In genomic region chr3:147328711-147329110, GRCh38 we compare ENCODE assay signal across 27 cellular contexts.
"Had no signal": no experiment of that assay in that cellular context is flagged by ENCODE, and none has a peak within 500 bp of the region (broad histone marks: within the 10 kb centered on the region; RNA-seq: fewer than 3 reads in every experiment).

No MANE protein-coding gene starts in this region.

- H3K27ac ChIP-seq: ascending aorta, breast epithelium, cardiac muscle cell, colonic mucosa had no signal

- H3K4me3 ChIP-seq: ascending aorta, breast epithelium, cardiac muscle cell, colonic mucosa had no signal

- ATAC-seq: activated CD4-positive, alpha-beta T cell treated with anti-CD3 and anti-CD28 coated beads for 36 hours; activated CD8-positive, alpha-beta memory T cell treated with anti-CD3 and anti-CD28 coated beads, Interleukin-2, amount 10 ng/mL, durations not matched to agents 7 days and 5 days; activated CD8-positive, alpha-beta T cell treated with anti-CD3 and anti-CD28 coated beads, Interleukin-2, amount 10 ng/mL, durations not matched to agents 7 days and 5 days; activated naive CD4-positive, alpha-beta T cell treated with anti-CD3 and anti-CD28 coated beads, Interleukin-2, amount 50 U/mL, for 72 hours; esophagus mucosa; T-cell had no signal

- H3K36me3 ChIP-seq: ascending aorta, breast epithelium, cardiac muscle cell, colonic mucosa had no signal

- H3K9me3 ChIP-seq: ascending aorta, breast epithelium, colonic mucosa had no signal

- DNase-seq: activated CD4-positive, alpha-beta memory T cell treated with anti-CD3 and anti-CD28 coated beads for 36 hours; activated CD4-positive, alpha-beta T cell treated with anti-CD3 and anti-CD28 coated beads for 36 hours; activated CD4-positive, alpha-beta T cell treated with anti-CD3 and anti-CD28 coated beads, Interleukin-2, amount 10 ng/mL, durations not matched to agents 24 days and 14 days; activated CD4-positive, CD25-positive, alpha-beta regulatory T cell; activated CD4-positive, CD25-positive, alpha-beta regulatory T cell treated with anti-CD3 and anti-CD28 coated beads, Interleukin-2, amount 50 U/mL, for 72 hours; activated CD8-positive, alpha-beta memory T cell treated with anti-CD3 and anti-CD28 coated beads, Interleukin-2, amount 10 ng/mL, durations not matched to agents 7 days and 5 days; activated CD8-positive, alpha-beta memory T cell treated with anti-CD3 and anti-CD28 coated beads, Interleukin-2, amount 50 U/mL, for 4 hours; activated CD8-positive, alpha-beta T cell treated with anti-CD3 and anti-CD28 coated beads, Interleukin-2, amount 10 ng/mL, durations not matched to agents 7 days and 5 days; activated effector memory CD4-positive, alpha-beta T cell treated with anti-CD3 and anti-CD28 coated beads, Interleukin-2, amount 50 U/mL, for 16 hours; activated naive CD4-positive, alpha-beta T cell; activated naive CD4-positive, alpha-beta T cell treated with anti-CD3 and anti-CD28 coated beads, Interleukin-2, amount 10 ng/mL, durations not matched to agents 7 days and 5 days; activated naive CD8-positive, alpha-beta T cell treated with anti-CD3 and anti-CD28 coated beads, Interleukin-2, amount 10 ng/mL, durations not matched to agents 7 days and 5 days; activated T-cell treated with anti-CD3 and anti-CD28 coated beads, Interleukin-2, amount 50 U/mL, for 1 hour; activated T-cell treated with anti-CD3 and anti-CD28 coated beads, Interleukin-2, amount 50 U/mL, for 48 hours; central memory CD4-positive, alpha-beta T cell; cerebellar nuclear complex; colonic mucosa; effector CD8-positive, alpha-beta T cell; foreskin fibroblast; head of caudate nucleus; T-cell; T1000 had no signal

- H3K27me3 ChIP-seq: ascending aorta, breast epithelium, cardiac muscle cell, colonic mucosa had no signal

- H3K4me1 ChIP-seq: ascending aorta, breast epithelium, colonic mucosa had no signal
